In genomic region chr4:70994069-70994366, GRCh38 we compare ENCODE assay signal across 8 cellular contexts. TPM values are rescaled to one million over a fixed set of nuclear protein-coding genes. Genes with fewer than 3 reads are reported as not detected.
DNase-seq lines count a peak whose midpoint lies in the region; ATAC-seq lines count a peak whose summit lies in the region.

No MANE protein-coding gene starts in this region.

- peak overlapping the region; percentile 50 for H3K27ac ChIP-seq in temporal lobe (ENCODE audit: low read depth, low read length)

- POLR2A ChIA-PET in activated CD4-positive, alpha-beta T cell treated with anti-CD3 and anti-CD28 coated beads for 36 hours (lab: Charles Lee) = interaction anchor here (0.9 to 2.7 kb wide), 2 partner anchors 12 to 259 kb away, joined by 3 to 13 read pairs; no protein-coding TSS in a partner anchor

- no peak for DNase-seq in activated CD4-positive, alpha-beta T cell treated with anti-CD3 and anti-CD28 coated beads for 36 hours
- no peak for DNase-seq in activated CD4-positive, alpha-beta T cell treated with anti-CD3 and anti-CD28 coated beads, Interleukin-2, amount 50 U/mL, for 48 hours
- DNase-seq in activated T-helper 2 cell treated with anti-CD3 and anti-CD28 coated beads, Interferon-gamma antibody, Interleukin-2, Interleukin-4, amounts not matched to agents 10 μg/mL and 5 μg/mL and 100 μg/mL, durations not matched to agents 14 hours and 24 hours and 36 hours (ENCODE audit: low spot score) = no peak
- DNase-seq in immature natural killer cell (no peak), DMS153 (lab: John Stamatoyannopoulos, UW) (no peak)

- peaks cover 35% of the 10 kb centered on the region for H3K36me3 Mint-ChIP-seq in activated CD4-positive, alpha-beta T cell treated with anti-CD3 and anti-CD28 coated beads for 36 hours (ENCODE audit: low read depth)
- peaks cover 50% of the 10 kb centered on the region for H3K36me3 Mint-ChIP-seq in activated T-helper 2 cell treated with anti-CD3 and anti-CD28 coated beads, Interferon-gamma antibody, Interleukin-2, Interleukin-4, amounts not matched to agents 10 μg/mL and 5 μg/mL and 100 μg/mL, durations not matched to agents 14 hours and 24 hours and 36 hours (ENCODE audit: low read depth)
- peaks cover 1% of the 10 kb centered on the region in 3 donors for H3K36me3 Mint-ChIP-seq in immature natural killer cell

- H3K27me3 Mint-ChIP-seq in activated CD4-positive, alpha-beta T cell treated with anti-CD3 and anti-CD28 coated beads for 36 hours = no peaks in the 10 kb centered on the region
- H3K27me3 Mint-ChIP-seq in activated T-helper 2 cell treated with anti-CD3 and anti-CD28 coated beads, Interferon-gamma antibody, Interleukin-2, Interleukin-4, amounts not matched to agents 10 μg/mL and 5 μg/mL and 100 μg/mL, durations not matched to agents 14 hours and 24 hours and 36 hours (ENCODE audit: low read depth) = no peaks in the 10 kb centered on the region
- peaks cover 0 to 13% (median 0%) of the 10 kb centered on the region in 3 donors for H3K27me3 Mint-ChIP-seq in immature natural killer cell (ENCODE audit: low read depth in 3 of 3)

- intact Hi-C loops in activated CD4-positive, alpha-beta T cell treated with anti-CD3 and anti-CD28 coated beads for 36 hours (cut with DNase I, micrococcal nuclease) = loop anchor here in 1 of 2 experiments (1.0 to 5.0 kb wide), 4 partner anchors 12 to 157 kb away; partner anchors contain the start of genes GRSF1 and MOB1B
- intact Hi-C loops in activated T-helper 2 cell treated with anti-CD3 and anti-CD28 coated beads, Interferon-gamma antibody, Interleukin-2, Interleukin-4, amounts not matched to agents 10 μg/mL and 5 μg/mL and 100 μg/mL, durations not matched to agents 14 hours and 24 hours and 36 hours (cut with micrococcal nuclease) = loop anchor here (5.0 to 10.0 kb wide), 2 partner anchors 47 to 191 kb away; no protein-coding TSS in a partner anchor

- H3K9me3 Mint-ChIP-seq in activated CD4-positive, alpha-beta T cell treated with anti-CD3 and anti-CD28 coated beads for 36 hours (ENCODE audit: low read depth) = no peaks in the 10 kb centered on the region
- no peaks in the 10 kb centered on the region for H3K9me3 Mint-ChIP-seq in activated T-helper 2 cell treated with anti-CD3 and anti-CD28 coated beads, Interferon-gamma antibody, Interleukin-2, Interleukin-4, amounts not matched to agents 10 μg/mL and 5 μg/mL and 100 μg/mL, durations not matched to agents 14 hours and 24 hours and 36 hours
- peaks cover 0 to 1% (median 0%) of the 10 kb centered on the region in 6 donors for H3K9me3 Mint-ChIP-seq in immature natural killer cell

- H3K4me3 Mint-ChIP-seq in activated CD4-positive, alpha-beta T cell treated with anti-CD3 and anti-CD28 coated beads for 36 hours = peak overlapping the region; percentile 96
- peak overlapping the region; percentile 99 for H3K4me3 Mint-ChIP-seq in activated T-helper 2 cell treated with anti-CD3 and anti-CD28 coated beads, Interferon-gamma antibody, Interleukin-2, Interleukin-4, amounts not matched to agents 10 μg/mL and 5 μg/mL and 100 μg/mL, durations not matched to agents 14 hours and 24 hours and 36 hours (ENCODE audit: low read depth)
- peak overlapping the region; percentile 92 to 97 (median 94) for H3K4me3 Mint-ChIP-seq in immature natural killer cell

- CTCF ChIA-PET in activated CD4-positive, alpha-beta T cell treated with anti-CD3 and anti-CD28 coated beads for 36 hours (lab: Charles Lee) = interaction anchor here (0.8 to 6.2 kb wide), 6 partner anchors 10 to 731 kb away, joined by 3 to 67 read pairs (median 3); no protein-coding TSS in a partner anchor

- no peak for ATAC-seq in activated CD4-positive, alpha-beta T cell treated with anti-CD3 and anti-CD28 coated beads for 36 hours
- ATAC-seq in GM21423 (IDR thresholded peaks at IDR 0.05; ENCODE audit: unreplicated experiment) = no peak
- ATAC-seq in GM18868 (IDR thresholded peaks at IDR 0.05; ENCODE audit: unreplicated experiment) = no peak

- peak overlapping the region; percentile 92 for H3K27ac Mint-ChIP-seq in activated CD4-positive, alpha-beta T cell treated with anti-CD3 and anti-CD28 coated beads for 36 hours
- peak overlapping the region; percentile 93 for H3K27ac Mint-ChIP-seq in activated T-helper 2 cell treated with anti-CD3 and anti-CD28 coated beads, Interferon-gamma antibody, Interleukin-2, Interleukin-4, amounts not matched to agents 10 μg/mL and 5 μg/mL and 100 μg/mL, durations not matched to agents 14 hours and 24 hours and 36 hours
- peak overlapping the region; percentile 79 to 96 (median 84) for H3K27ac Mint-ChIP-seq in immature natural killer cell

- peaks cover 43% of the 10 kb centered on the region for H3K4me1 Mint-ChIP-seq in activated CD4-positive, alpha-beta T cell treated with anti-CD3 and anti-CD28 coated beads for 36 hours
- H3K4me1 Mint-ChIP-seq in activated T-helper 2 cell treated with anti-CD3 and anti-CD28 coated beads, Interferon-gamma antibody, Interleukin-2, Interleukin-4, amounts not matched to agents 10 μg/mL and 5 μg/mL and 100 μg/mL, durations not matched to agents 14 hours and 24 hours and 36 hours (ENCODE audit: low read depth) = peaks cover 40% of the 10 kb centered on the region
- peaks cover 53 to 60% of the 10 kb centered on the region in 2 donors for H3K4me1 Mint-ChIP-seq in immature natural killer cell

RNA-seq across cellular contexts. Expression of gene DCK, which starts 0.6 kb away (rescaled TPM):
- total RNA-seq in activated CD4-positive, alpha-beta T cell treated with anti-CD3 and anti-CD28 coated beads for 36 hours = 10 to 100 TPM; 29.2 to 34.4 TPM
- total RNA-seq in activated T-helper 2 cell treated with anti-CD3 and anti-CD28 coated beads, Interferon-gamma antibody, Interleukin-2, Interleukin-4, amounts not matched to agents 10 μg/mL and 5 μg/mL and 100 μg/mL, durations not matched to agents 14 hours and 24 hours and 36 hours = 35.1 and 35.3 TPM in 2 replicates
- polyA plus RNA-seq in immature natural killer cell = 100 to 1,000 TPM in 1 of 3 donors, 10 to 100 TPM in 2; 78.7 to 117 (median 78.8) TPM
- total RNA-seq in temporal lobe = 65.9 TPM
